1 cellular context compared by ENCODE assay signal in the genomic region with DNA sequence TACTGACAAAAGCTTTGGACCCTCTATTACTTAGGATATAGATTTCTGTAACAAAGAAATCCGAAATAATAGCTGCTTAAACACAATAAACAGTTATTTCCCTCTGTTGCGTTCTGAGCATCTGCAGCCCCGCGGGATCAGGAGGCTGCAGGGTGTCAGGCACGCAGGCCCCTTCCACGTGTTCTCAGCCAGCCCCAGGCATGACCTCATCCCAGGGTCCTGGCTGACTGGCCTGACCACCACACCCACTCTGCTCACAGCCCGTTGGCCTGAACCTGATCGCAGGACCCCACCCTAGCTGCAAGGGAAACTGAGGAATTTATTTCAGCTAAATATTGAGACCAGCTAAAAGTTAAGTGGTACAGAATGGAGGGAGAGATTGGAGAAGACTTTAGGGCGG.
A peak's percentile ranks its signal among the peaks of the same experiment; 100 is the strongest.
TF ChIP-seq lines count a peak whose summit lies in the region.

No MANE protein-coding gene starts in this region.

TF ChIP-seq in HEK293, 187 proteins besides CTCF, POLR2A, EP300 and RAD21 (continued from another document):
- TF ChIP-seq ZNF335 (tag by site-specific recombination; conservative IDR thresholded peaks at IDR 0.05), result peak; percentile 32; the same call in 1 of the 2 replicates
